Comparison of ENCODE assay signal across 9 cellular contexts in genomic region chr9:134215709-134216448, GRCh38. TPM values are rescaled to one million over a fixed set of nuclear protein-coding genes. Genes with fewer than 3 reads are reported as not detected.
DNase-seq lines count a peak whose midpoint lies in the region; ATAC-seq, FAIRE-seq and TF ChIP-seq lines count a peak whose summit lies in the region.
"Had no signal": no experiment of that assay in that cellular context is flagged by ENCODE, and none has a peak within 500 bp of the region (broad histone marks: within the 10 kb centered on the region; RNA-seq: fewer than 3 reads in every experiment).

No MANE protein-coding gene starts in this region.

- H3K4me1 ChIP-seq in adipocyte (ENCODE audit: control insufficient read depth, insufficient read depth, low read length) (peaks cover 23% of the 10 kb centered on the region), right cardiac atrium (ENCODE audit: control insufficient read depth, insufficient read depth, low read length) (peaks cover 15% of the 10 kb centered on the region)

- H3K4me3 ChIP-seq in HFF-Myc (replicated peaks; ENCODE audit: low read depth, low read length) (no peak overlapping the region), adipocyte (ENCODE audit: low read length) (no peak overlapping the region), right cardiac atrium (ENCODE audit: low read length) (no peak overlapping the region)

- peak overlapping the region; percentile 65 for H3K9ac ChIP-seq in adipocyte (ENCODE audit: low read length)

- intact Hi-C loops in right cardiac atrium (cut with DNase I) = no loop called here
- intact Hi-C loops in sciatic nerve (cut with DNase I) = no loop called here

- H3K9me3 ChIP-seq in adipocyte (ENCODE audit: control insufficient read depth, low read length) (peaks cover 9% of the 10 kb centered on the region), right cardiac atrium (ENCODE audit: control insufficient read depth, low read length) (no peaks in the 10 kb centered on the region)

- H3K27ac ChIP-seq in right cardiac atrium (ENCODE audit: low read length) = peak overlapping the region; percentile 55

- no peak for FAIRE-seq in frontal cortex (lab: Jason Lieb, UNC)

- ATAC-seq in right cardiac atrium = peak; percentile 27 to 43
- peak; percentile 60 for ATAC-seq in sciatic nerve
- ATAC-seq in GM21723 (IDR thresholded peaks at IDR 0.05; ENCODE audit: unreplicated experiment) = no peak
- ATAC-seq in HG03571 (IDR thresholded peaks at IDR 0.05; ENCODE audit: unreplicated experiment) = no peak

- WGBS in right cardiac atrium = 54% methylated on average over 30 of the region's 30 CpGs

- no peak for TF ChIP-seq CTCF in HFF-Myc (IDR thresholded peaks at IDR 0.05; ENCODE audit: low read depth, low read length, missing control alignments)

- DNase-seq in HFF-Myc (ENCODE audit: extremely low read depth, low read depth) = peak; percentile 74
- DNase-seq in adipocyte (ENCODE audit: low read depth) = peak; percentile 66
- DNase-seq in right cardiac atrium = peak; percentile 35 to 80 (median 72)
- DNase-seq in sciatic nerve (ENCODE audit: low spot score) = peak; percentile 70
- DNase-seq in frontal cortex (ENCODE audit: low spot score in 2 of 2) = no peak
- DNase-seq in HUDEP-2 (lab: John Stamatoyannopoulos, UW; ENCODE audit: unreplicated experiment in 76 of 76) = no peak

- H3K27me3 ChIP-seq in adipocyte (replicated peaks; ENCODE audit: control insufficient read depth, insufficient read depth, low read length) = peaks cover 12% of the 10 kb centered on the region
- H3K27me3 ChIP-seq in right cardiac atrium (ENCODE audit: control insufficient read depth, insufficient read depth) = no peaks in the 10 kb centered on the region

- no peaks in the 10 kb centered on the region for H3K36me3 ChIP-seq in adipocyte (ENCODE audit: control insufficient read depth, insufficient read depth, low read length, severe bottlenecking)

RNA-seq across cellular contexts. Expression of gene RNU6ATAC, which starts 51.5 kb away (rescaled TPM):
- total RNA-seq in right cardiac atrium (100 to 1,000 TPM; 146 to 251 (median 243) TPM), sciatic nerve (193 TPM), frontal cortex (not detected)
- polyA plus RNA-seq in right cardiac atrium = not detected
- total RNA-seq: lower leg skin had no signal

Comparison
In these comparisons a context has a peak if more than half of its experiments do, and no peak if none do; other contexts are left out.
1. DNase-seq: peak in HFF-Myc (single experiment), adipocyte (single experiment), right cardiac atrium (3 of 3) and sciatic nerve (single experiment); none in frontal cortex (0 of 2) and HUDEP-2 (0 of 76).
2. ATAC-seq: peak in right cardiac atrium (2 of 2) and sciatic nerve (single experiment); none in GM21723 (single experiment) and HG03571 (single experiment).
3. RNA of gene RNU6ATAC, which starts 51.5 kb away (total RNA-seq): 146 to 251 TPM in right cardiac atrium and 193 TPM in sciatic nerve (single experiment); not detected in frontal cortex (single experiment); every median in the first group is over 100 times any median in the second.